In genomic region chr11:70067591-70068341, GRCh38 we compare ENCODE assay signal across 14 cellular contexts. TPM values are rescaled to one million over a fixed set of nuclear protein-coding genes. Genes with fewer than 3 reads are reported as not detected.
DNase-seq lines count a peak whose midpoint lies in the region; ATAC-seq and TF ChIP-seq lines count a peak whose summit lies in the region.
"Had no signal": no experiment of that assay in that cellular context is flagged by ENCODE, and none has a peak within 500 bp of the region (broad histone marks: within the 10 kb centered on the region; RNA-seq: fewer than 3 reads in every experiment).

No MANE protein-coding gene starts in this region.

- no peaks in the 10 kb centered on the region for H3K4me1 Mint-ChIP-seq in natural killer cell
- H3K4me1 Mint-ChIP-seq in natural killer cell treated with Interleukin-12 subunit alpha and Interleukin-12 subunit beta and Interleukin-15 and Interleukin-18, amount 100 ng/mL, for 72 hours (ENCODE audit: low read depth in 2 of 2), result no peaks in the 10 kb centered on the region
- H3K4me1 Mint-ChIP-seq in stimulated activated naive B cell treated with anti-CD40 and anti-IgM and Interleukin-4, amounts not matched to agents 10 μg/mL and 1 μg/mL and 100 μg/mL, for 72 hours, result peaks cover 4 to 8% of the 10 kb centered on the region in 2 donors
- H3K4me1 Mint-ChIP-seq: naive thymus-derived CD8-positive, alpha-beta T cell had no signal

- no peaks in the 10 kb centered on the region for H3K9me3 Mint-ChIP-seq in natural killer cell
- no peaks in the 10 kb centered on the region for H3K9me3 Mint-ChIP-seq in natural killer cell treated with Interleukin-12 subunit alpha and Interleukin-12 subunit beta and Interleukin-15 and Interleukin-18, amount 100 ng/mL, for 72 hours
- H3K9me3 Mint-ChIP-seq in stimulated activated naive B cell treated with anti-CD40 and anti-IgM and Interleukin-4, amounts not matched to agents 10 μg/mL and 1 μg/mL and 100 μg/mL, for 72 hours, result no peaks in the 10 kb centered on the region
- H3K9me3 Mint-ChIP-seq: naive thymus-derived CD8-positive, alpha-beta T cell had no signal

- no peaks in the 10 kb centered on the region for H3K36me3 Mint-ChIP-seq in natural killer cell
- no peaks in the 10 kb centered on the region for H3K36me3 Mint-ChIP-seq in natural killer cell treated with Interleukin-12 subunit alpha and Interleukin-12 subunit beta and Interleukin-15 and Interleukin-18, amount 100 ng/mL, for 72 hours
- no peaks in the 10 kb centered on the region for H3K36me3 Mint-ChIP-seq in stimulated activated naive B cell treated with anti-CD40 and anti-IgM and Interleukin-4, amounts not matched to agents 10 μg/mL and 1 μg/mL and 100 μg/mL, for 72 hours
- H3K36me3 Mint-ChIP-seq: naive thymus-derived CD8-positive, alpha-beta T cell had no signal

- H3K4me1 ChIP-seq in SJSA1 (replicated peaks) (peaks cover 7% of the 10 kb centered on the region; the same call in 1 of the 2 replicates), vagina (peaks cover 21% of the 10 kb centered on the region)

- no peak overlapping the region for H3K4me3 Mint-ChIP-seq in natural killer cell
- H3K4me3 Mint-ChIP-seq in natural killer cell treated with Interleukin-12 subunit alpha and Interleukin-12 subunit beta and Interleukin-15 and Interleukin-18, amount 100 ng/mL, for 72 hours, result no peak overlapping the region
- H3K4me3 Mint-ChIP-seq in stimulated activated naive B cell treated with anti-CD40 and anti-IgM and Interleukin-4, amounts not matched to agents 10 μg/mL and 1 μg/mL and 100 μg/mL, for 72 hours, result no peak overlapping the region
- H3K4me3 Mint-ChIP-seq: naive thymus-derived CD8-positive, alpha-beta T cell had no signal

- TF ChIP-seq CTCF in natural killer cell (IDR thresholded peaks at IDR 0.05) (no peak), vagina (IDR thresholded peaks at IDR 0.05) (no peak)

- ATAC-seq in natural killer cell (no peak), left colon (peak; percentile 56)
- no peak for ATAC-seq in natural killer cell treated with Interleukin-12 subunit alpha and Interleukin-12 subunit beta and Interleukin-15 and Interleukin-18, amount 100 ng/mL, for 72 hours
- no peak for ATAC-seq in stimulated activated naive B cell treated with anti-CD40 and anti-IgM and Interleukin-4, amounts not matched to agents 10 μg/mL and 1 μg/mL and 100 μg/mL, for 72 hours (replicated peaks)
- ATAC-seq: naive thymus-derived CD8-positive, alpha-beta T cell had no signal

- DNase-seq in natural killer cell (peak; percentile 6), SJSA1 (ENCODE audit: low read depth in 1 of 2, low spot score in 2 of 2) (peak; percentile 43 to 57), left colon (no peak), vagina (ENCODE audit: extremely low spot score in 2 of 2) (peak; percentile 75 to 87), NCI-H82 (lab: John Stamatoyannopoulos, UW) (no peak)
- no peak for DNase-seq in natural killer cell treated with Interleukin-12 subunit alpha and Interleukin-12 subunit beta and Interleukin-15 and Interleukin-18, amount 100 ng/mL, for 72 hours (ENCODE audit: low spot score)
- DNase-seq in stimulated activated naive B cell treated with anti-CD40 and anti-IgM and Interleukin-4, amounts not matched to agents 10 μg/mL and 1 μg/mL and 100 μg/mL, for 72 hours, result no peak
- DNase-seq in central memory CD4-positive, alpha-beta T cell, result no peak
- DNase-seq: activated CD4-positive, CD25-positive, alpha-beta regulatory T cell treated with anti-CD3 and anti-CD28 coated beads, Interleukin-2, amount 50 U/mL, for 72 hours; naive thymus-derived CD8-positive, alpha-beta T cell; NCI-H187 treated with DMSO at 0.1 percent for 48 hours; stimulated activated CD4-positive, alpha-beta T cell treated with anti-CD3 and anti-CD28 coated beads, Interleukin-15, amount 100 ng/mL, for 24 hours had no signal

- H3K36me3 ChIP-seq in SJSA1 (no peaks in the 10 kb centered on the region), vagina (no peaks in the 10 kb centered on the region)

- intact Hi-C loops in natural killer cell (cut with micrococcal nuclease) (no loop called here), left colon (cut with DNase I, micrococcal nuclease) (no loop called here), vagina (cut with DNase I) (no loop called here)

- TF ChIP-seq POLR2A in vagina (IDR thresholded peaks at IDR 0.05), result no peak

- no peak overlapping the region for H3K27ac ChIP-seq in SJSA1
- no peak overlapping the region for H3K27ac ChIP-seq in vagina
- H3K27ac ChIP-seq: SK-N-MC had no signal

- no peak overlapping the region for H3K27ac Mint-ChIP-seq in natural killer cell
- no peak overlapping the region for H3K27ac Mint-ChIP-seq in natural killer cell treated with Interleukin-12 subunit alpha and Interleukin-12 subunit beta and Interleukin-15 and Interleukin-18, amount 100 ng/mL, for 72 hours
- H3K27ac Mint-ChIP-seq in stimulated activated naive B cell treated with anti-CD40 and anti-IgM and Interleukin-4, amounts not matched to agents 10 μg/mL and 1 μg/mL and 100 μg/mL, for 72 hours, result no peak overlapping the region

- peaks cover 37% of the 10 kb centered on the region for H3K27me3 ChIP-seq in SJSA1 (replicated peaks)
- H3K27me3 ChIP-seq in vagina, result no peaks in the 10 kb centered on the region

- peaks cover 35 to 67% of the 10 kb centered on the region in 2 donors for H3K27me3 Mint-ChIP-seq in natural killer cell (ENCODE audit: low read depth in 2 of 2)
- H3K27me3 Mint-ChIP-seq in natural killer cell treated with Interleukin-12 subunit alpha and Interleukin-12 subunit beta and Interleukin-15 and Interleukin-18, amount 100 ng/mL, for 72 hours, result peaks cover 38 to 46% of the 10 kb centered on the region in 2 donors
- H3K27me3 Mint-ChIP-seq in stimulated activated naive B cell treated with anti-CD40 and anti-IgM and Interleukin-4, amounts not matched to agents 10 μg/mL and 1 μg/mL and 100 μg/mL, for 72 hours, result peaks cover 59 to 68% of the 10 kb centered on the region in 2 donors

- H3K4me3 ChIP-seq in SJSA1, result no peak overlapping the region
- H3K4me3 ChIP-seq in vagina, result no peak overlapping the region
- H3K4me3 ChIP-seq: SK-N-MC had no signal

- H3K9me3 ChIP-seq in SJSA1 (replicated peaks), result no peaks in the 10 kb centered on the region
- no peaks in the 10 kb centered on the region for H3K9me3 ChIP-seq in vagina

RNA-seq across cellular contexts. Expression of gene ANO1, which starts 10.4 kb away (rescaled TPM):
- total RNA-seq in natural killer cell (not detected), left colon (10 to 100 TPM; 15.9 to 25.6 TPM), vagina (40.8 TPM)
- total RNA-seq in natural killer cell treated with Interleukin-12 subunit alpha and Interleukin-12 subunit beta and Interleukin-15 and Interleukin-18, amount 100 ng/mL, for 72 hours, result not detected
- total RNA-seq in SJSA1 (2014; rRNA removed; shearing (Covaris generic)), result 0.72 and 1.4 TPM in 2 replicates
- total RNA-seq: G401; naive thymus-derived CD8-positive, alpha-beta T cell had no signal

Comparison
In these comparisons a context has a peak if more than half of its experiments do, and no peak if none do; other contexts are left out.
1. DNase-seq: peak in natural killer cell (single experiment), SJSA1 (2 of 2) and vagina (2 of 2); none in natural killer cell treated with Interleukin-12 subunit alpha and Interleukin-12 subunit beta and Interleukin-15 and Interleukin-18, amount 100 ng/mL, for 72 hours (single experiment), left colon (0 of 2), stimulated activated naive B cell treated with anti-CD40 and anti-IgM and Interleukin-4, amounts not matched to agents 10 μg/mL and 1 μg/mL and 100 μg/mL, for 72 hours (single experiment), NCI-H82 (single experiment) and central memory CD4-positive, alpha-beta T cell (single experiment).